Comparison of ENCODE assay signal across 11 cellular contexts in the genomic region with DNA sequence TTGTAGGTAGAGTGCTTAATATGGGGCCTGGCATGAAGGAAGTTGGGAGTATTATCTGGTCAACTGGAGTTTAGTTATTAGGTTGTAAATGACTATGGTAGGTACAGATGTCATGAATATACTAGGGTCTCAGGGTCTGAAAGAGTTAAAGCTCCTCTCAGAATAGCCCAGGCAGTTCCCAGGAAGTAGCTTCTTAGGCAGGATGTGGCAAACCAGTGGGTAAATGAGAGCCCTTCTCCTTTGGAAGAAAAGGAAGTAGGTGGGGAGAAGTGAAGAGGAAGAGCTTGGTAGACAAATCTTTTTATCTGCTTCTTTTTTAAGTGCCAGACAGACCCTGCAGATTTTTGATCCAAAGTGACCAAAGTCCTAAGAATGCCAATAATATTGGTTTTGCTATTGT. TPM values are rescaled to one million over a fixed set of nuclear protein-coding genes. Genes with fewer than 3 reads are reported as not detected.
A peak's percentile ranks its signal among the peaks of the same experiment; 100 is the strongest.
DNase-seq lines count a peak whose midpoint lies in the region; FAIRE-seq and TF ChIP-seq lines count a peak whose summit lies in the region.
"Had no signal": no experiment of that assay in that cellular context is flagged by ENCODE, and none has a peak within 500 bp of the region (broad histone marks: within the 10 kb centered on the region; RNA-seq: fewer than 3 reads in every experiment).

No MANE protein-coding gene starts in this region.

- H3K9me3 ChIP-seq in astrocyte (ENCODE audit: insufficient read depth, low read depth, low read length) (no peaks in the 10 kb centered on the region), trophoblast cell (ENCODE audit: insufficient read depth, low read depth, low read length) (no peaks in the 10 kb centered on the region), suprapubic skin (no peaks in the 10 kb centered on the region), testis (no peaks in the 10 kb centered on the region)

- H2AK5ac ChIP-seq in trophoblast cell (ENCODE audit: low read length): no peak overlapping the region

- no peak for TF ChIP-seq EP300 in suprapubic skin (IDR thresholded peaks at IDR 0.05)

- H3K36me3 ChIP-seq in astrocyte (ENCODE audit: insufficient read depth, low read length) (no peaks in the 10 kb centered on the region), trophoblast cell (ENCODE audit: control insufficient read depth in 1 of 2, insufficient read depth in 2 of 2, low read length in 2 of 2) (peaks cover 0 to 2% of the 10 kb centered on the region in 2 experiments), suprapubic skin (no peaks in the 10 kb centered on the region), testis (ENCODE audit: low read depth, missing control alignments) (no peaks in the 10 kb centered on the region)

- TF ChIP-seq POLR2A in suprapubic skin (IDR thresholded peaks at IDR 0.05) (no peak), testis (IDR thresholded peaks at IDR 0.05) (no peak)

- no peak overlapping the region for H3K9ac ChIP-seq in astrocyte (ENCODE audit: low read length)
- no peak overlapping the region for H3K9ac ChIP-seq in trophoblast cell (ENCODE audit: low read length)

- no peaks in the 10 kb centered on the region for H3K27me3 Mint-ChIP-seq in activated T-cell treated with anti-CD3 and anti-CD28 coated beads, Interleukin-2, amount 50 U/mL, for 24 hours
- H3K27me3 Mint-ChIP-seq in astrocyte (ENCODE audit: low read depth, unreplicated experiment): no peaks in the 10 kb centered on the region

- no peaks in the 10 kb centered on the region for H3K79me1 ChIP-seq in trophoblast cell (ENCODE audit: low read length)

- no peaks in the 10 kb centered on the region for H3K27me3 ChIP-seq in astrocyte (ENCODE audit: insufficient read depth, low read length)
- H3K27me3 ChIP-seq in trophoblast cell (ENCODE audit: insufficient read depth, low read length): no peaks in the 10 kb centered on the region
- H3K27me3 ChIP-seq in suprapubic skin: no peaks in the 10 kb centered on the region
- no peaks in the 10 kb centered on the region for H3K27me3 ChIP-seq in testis

- H3K4ac ChIP-seq in trophoblast cell (ENCODE audit: low read depth, low read length): peak overlapping the region; percentile 70

- H3K23ac ChIP-seq in trophoblast cell (ENCODE audit: low read length): no peak overlapping the region

- peaks cover 34% of the 10 kb centered on the region for H3K36me3 Mint-ChIP-seq in activated T-cell treated with anti-CD3 and anti-CD28 coated beads, Interleukin-2, amount 50 U/mL, for 24 hours (ENCODE audit: low read depth)
- H3K36me3 Mint-ChIP-seq in astrocyte (ENCODE audit: low read depth, unreplicated experiment): peaks cover 5% of the 10 kb centered on the region

- TF ChIP-seq CTCF in astrocyte (IDR thresholded peaks at IDR 0.05; ENCODE audit: insufficient read depth, low read depth, low read length) (no peak), suprapubic skin (IDR thresholded peaks at IDR 0.05) (no peak), testis (IDR thresholded peaks at IDR 0.05) (no peak)

- no peak overlapping the region for H3K14ac ChIP-seq in trophoblast cell (ENCODE audit: low read length)

- no peak overlapping the region for H4K8ac ChIP-seq in trophoblast cell (ENCODE audit: low read depth, low read length)

- H3K18ac ChIP-seq in trophoblast cell (ENCODE audit: low read length): no peak overlapping the region

- H3K4me1 Mint-ChIP-seq in activated T-cell treated with anti-CD3 and anti-CD28 coated beads, Interleukin-2, amount 50 U/mL, for 24 hours (ENCODE audit: low read depth): peaks cover 80% of the 10 kb centered on the region
- peaks cover 26% of the 10 kb centered on the region for H3K4me1 Mint-ChIP-seq in astrocyte (ENCODE audit: low read depth, unreplicated experiment)

- H3K4me3 ChIP-seq in astrocyte (ENCODE audit: insufficient read depth, low read depth, low read length) (no peak overlapping the region), trophoblast cell (ENCODE audit: low read depth, low read length) (no peak overlapping the region), suprapubic skin (no peak overlapping the region), testis (no peak overlapping the region)

- H3K4me1 ChIP-seq in astrocyte (ENCODE audit: insufficient read depth, low read length): peaks cover 7% of the 10 kb centered on the region
- no peaks in the 10 kb centered on the region for H3K4me1 ChIP-seq in trophoblast cell (ENCODE audit: control insufficient read depth in 1 of 2, insufficient read depth in 2 of 2, low read length in 2 of 2)
- H3K4me1 ChIP-seq in suprapubic skin: peaks cover 4% of the 10 kb centered on the region
- H3K4me1 ChIP-seq in testis: peaks cover 8% of the 10 kb centered on the region

- H3K27ac ChIP-seq in astrocyte (ENCODE audit: low read depth, low read length): no peak overlapping the region
- H3K27ac ChIP-seq in trophoblast cell (ENCODE audit: low read depth, low read length): no peak overlapping the region
- no peak overlapping the region for H3K27ac ChIP-seq in suprapubic skin
- no peak overlapping the region for H3K27ac ChIP-seq in testis

- H3K4me2 ChIP-seq in astrocyte (ENCODE audit: low read length) (peak overlapping the region; percentile 13), trophoblast cell (ENCODE audit: low read length) (no peak overlapping the region)

- peaks cover 6% of the 10 kb centered on the region for H3K9me3 Mint-ChIP-seq in activated T-cell treated with anti-CD3 and anti-CD28 coated beads, Interleukin-2, amount 50 U/mL, for 24 hours
- H3K9me3 Mint-ChIP-seq in astrocyte (ENCODE audit: unreplicated experiment): no peaks in the 10 kb centered on the region

- H4K20me1 ChIP-seq in astrocyte (ENCODE audit: insufficient read depth, low read length): peaks cover 92% of the 10 kb centered on the region

- H2BK120ac ChIP-seq in trophoblast cell (ENCODE audit: insufficient read depth, low read length, poor library complexity): no peak overlapping the region

- H3K79me2 ChIP-seq in astrocyte (ENCODE audit: insufficient read depth, low read length): peaks cover 98% of the 10 kb centered on the region
- no peaks in the 10 kb centered on the region for H3K79me2 ChIP-seq in trophoblast cell (ENCODE audit: control insufficient read depth, insufficient read depth, low read length, poor library complexity)

- intact Hi-C loops in testis (cut with DNase I; ENCODE audit: low total_unique reads): no loop called here

- peak overlapping the region; percentile 72 for H3K27ac Mint-ChIP-seq in activated T-cell treated with anti-CD3 and anti-CD28 coated beads, Interleukin-2, amount 50 U/mL, for 24 hours
- H3K27ac Mint-ChIP-seq in astrocyte (ENCODE audit: unreplicated experiment): peak overlapping the region; percentile 13

- no peak for FAIRE-seq in astrocyte (lab: Jason Lieb, UNC)
- FAIRE-seq: small intestine had no signal

- no peak overlapping the region for H2BK12ac ChIP-seq in trophoblast cell (ENCODE audit: low read length)

- H3K4me3 Mint-ChIP-seq in activated T-cell treated with anti-CD3 and anti-CD28 coated beads, Interleukin-2, amount 50 U/mL, for 24 hours: peak overlapping the region; percentile 34
- no peak overlapping the region for H3K4me3 Mint-ChIP-seq in astrocyte (ENCODE audit: unreplicated experiment)

- H4K91ac ChIP-seq in trophoblast cell (ENCODE audit: low read depth, low read length): no peak overlapping the region

- no peak overlapping the region for H2BK5ac ChIP-seq in trophoblast cell (ENCODE audit: low read depth, low read length, poor library complexity)

- no peak for DNase-seq in activated T-cell treated with anti-CD3 and anti-CD28 coated beads, Interleukin-2, amount 50 U/mL, for 24 hours
- DNase-seq in activated T-cell treated with anti-CD3 and anti-CD28 coated beads, Interleukin-2, amount 50 U/mL, for 1 hour: no peak
- peak; percentile 67 for DNase-seq in NOMO-1 treated with DMSO at 0.1 percent for 48 hours (lab: John Stamatoyannopoulos, UW; ENCODE audit: unreplicated experiment)
- no peak for DNase-seq in astrocyte (ENCODE audit: low read depth)
- DNase-seq in trophoblast cell: no peak
- no peak for DNase-seq in suprapubic skin (ENCODE audit: low spot score in 2 of 2)
- no peak for DNase-seq in inferior parietal cortex (ENCODE audit: extremely low spot score)
- no peak for DNase-seq in testis
- DNase-seq: mesenchymal stem cell, NCI-H1092 treated with DMSO at 0.1 percent for 48 hours, small intestine had no signal

- H4K12ac ChIP-seq in trophoblast cell (ENCODE audit: low read depth, low read length): no peak overlapping the region

- H2AFZ ChIP-seq in astrocyte (ENCODE audit: low read depth, low read length): no peak overlapping the region
- H2AFZ ChIP-seq in trophoblast cell (ENCODE audit: insufficient read depth, low read length, poor library complexity): no peak overlapping the region

RNA-seq across cellular contexts. Expression of gene MAP2K1, which starts 24.5 kb away (rescaled TPM):
- total RNA-seq in astrocyte (62.4 and 66.5 TPM in 2 replicates), suprapubic skin (10 to 100 TPM; 23.6 to 31.0 (median 27.9) TPM), testis (10 to 100 TPM; 27.6 to 29.6 TPM)
- 36.6 and 37.5 TPM in 2 replicates for polyA plus RNA-seq in trophoblast cell (2013)
- 26.1 TPM for polyA plus RNA-seq in testis (ENCODE audit: insufficient read depth, low read depth, low replicate concordance)

RNA-seq across cellular contexts. Expression of gene TIPIN, which starts 54.7 kb away (rescaled TPM):
- total RNA-seq in astrocyte: 3.9 and 5.6 TPM in 2 replicates
- polyA plus RNA-seq in trophoblast cell (2013): 13.2 and 14.8 TPM in 2 replicates
- total RNA-seq in suprapubic skin: 1 to 10 TPM; 4.8 to 8.2 (median 7.0) TPM
- total RNA-seq in testis: 10 to 100 TPM; 20.7 to 36.8 TPM
- 31.7 TPM for polyA plus RNA-seq in testis (ENCODE audit: insufficient read depth, low read depth, low replicate concordance)
